In genomic region chr5:140725799-140726471, GRCh38 we compare ENCODE assay signal across 8 cellular contexts. TPM values are rescaled to one million over a fixed set of nuclear protein-coding genes. Genes with fewer than 3 reads are reported as not detected.
A peak's percentile ranks its signal among the peaks of the same experiment; 100 is the strongest.
DNase-seq lines count a peak whose midpoint lies in the region; ATAC-seq and TF ChIP-seq lines count a peak whose summit lies in the region.

No MANE protein-coding gene starts in this region.

- H3K27me3 Mint-ChIP-seq in activated B cell treated with CpG ODN at 0.5 μM for 24 hours = peaks cover 36% of the 10 kb centered on the region

- H3K9me3 Mint-ChIP-seq in activated B cell treated with CpG ODN at 0.5 μM for 24 hours = no peaks in the 10 kb centered on the region

- H4K8ac ChIP-seq in IMR-90 (ENCODE audit: low read depth in 2 of 2, low read length in 2 of 2) = peak overlapping the region in 1 of 2 experiments; percentile 22; a peak in 1 of 4 replicates

- no peaks in the 10 kb centered on the region for H3K36me3 Mint-ChIP-seq in activated B cell treated with CpG ODN at 0.5 μM for 24 hours (ENCODE audit: low read depth)

- H3K27ac Mint-ChIP-seq in activated B cell treated with CpG ODN at 0.5 μM for 24 hours = no peak overlapping the region

- H4K5ac ChIP-seq in IMR-90 (ENCODE audit: low read depth, low read length) = no peak overlapping the region

- H3K36me3 ChIP-seq in IMR-90 (ENCODE audit: control insufficient read depth, insufficient read depth, low read length) (no peaks in the 10 kb centered on the region), mammary epithelial cell (ENCODE audit: insufficient read depth, low read length) (no peaks in the 10 kb centered on the region)

- H2BK120ac ChIP-seq in IMR-90 (ENCODE audit: low read depth, low read length) = no peak overlapping the region

- peaks cover 8% of the 10 kb centered on the region for H3K4me1 Mint-ChIP-seq in activated B cell treated with CpG ODN at 0.5 μM for 24 hours

- H3K4me2 ChIP-seq in IMR-90 (ENCODE audit: low read depth, low read length) = peak overlapping the region; percentile 33
- peak overlapping the region; percentile 60 for H3K4me2 ChIP-seq in mammary epithelial cell (ENCODE audit: insufficient read depth, low read depth, low read length)

- no peak overlapping the region for H3K27ac ChIP-seq in IMR-90 (ENCODE audit: insufficient read depth, low read length)
- no peak overlapping the region for H3K27ac ChIP-seq in mammary epithelial cell (ENCODE audit: insufficient read depth, low read depth, low read length)

- no peaks in the 10 kb centered on the region for H3K4me1 ChIP-seq in IMR-90 (ENCODE audit: control insufficient read depth, insufficient read depth, low read length)
- no peaks in the 10 kb centered on the region for H3K4me1 ChIP-seq in mammary epithelial cell (ENCODE audit: insufficient read depth, low read length)

- ATAC-seq in GM21737 (IDR thresholded peaks at IDR 0.05; ENCODE audit: unreplicated experiment) (peak; percentile 92), IMR-90 (ENCODE audit: low read depth) (peak; percentile 97), activated B cell treated with CpG ODN at 0.5 μM for 24 hours (ENCODE audit: low read depth) (peak; percentile 70)

- peak overlapping the region; percentile 88 for H2AK9ac ChIP-seq in IMR-90 (replicated peaks; ENCODE audit: low read depth, low read length, poor library complexity)

- H3K27me3 ChIP-seq in IMR-90 (ENCODE audit: control insufficient read depth, insufficient read depth, low read length) (no peaks in the 10 kb centered on the region), mammary epithelial cell (ENCODE audit: insufficient read depth, low read length) (no peaks in the 10 kb centered on the region)

- no peak overlapping the region for H4K91ac ChIP-seq in IMR-90 (ENCODE audit: insufficient read depth, low read depth, low read length)

- no peak overlapping the region for H3K23ac ChIP-seq in IMR-90 (ENCODE audit: low read depth, low read length)

- H3K56ac ChIP-seq in IMR-90 (ENCODE audit: extremely low read depth, insufficient read depth, low read length) = no peak overlapping the region

- H3K18ac ChIP-seq in IMR-90 (ENCODE audit: low read depth, low read length) = no peak overlapping the region

- H3K9me3 ChIP-seq in IMR-90 (ENCODE audit: control insufficient read depth, insufficient read depth, low read length) = no peaks in the 10 kb centered on the region
- no peaks in the 10 kb centered on the region for H3K9me3 ChIP-seq in mammary epithelial cell (replicated peaks; ENCODE audit: insufficient read depth, low read length)

- H3K9me1 ChIP-seq in IMR-90 (ENCODE audit: insufficient read depth, low read length) = no peaks in the 10 kb centered on the region

- WGBS in IMR-90 (ENCODE audit: extremely low coverage in 2 of 2, insufficient read length in 1 of 2), 2 experiments = 9% methylated on average over 7 of the region's 23 CpGs; no CpG with 5 or more reads in 1 of the 2 experiments
- WGBS in mammary epithelial cell (ENCODE audit: low coverage, missing lambda C conversion rate) = 26% methylated on average over 16 of the region's 23 CpGs

- H2BK20ac ChIP-seq in IMR-90 (ENCODE audit: low read depth, low read length) = no peak overlapping the region

- H2BK15ac ChIP-seq in IMR-90 (ENCODE audit: low read depth, low read length) = no peak overlapping the region

- H3K79me2 ChIP-seq in mammary epithelial cell (ENCODE audit: insufficient read depth, low read length) = no peaks in the 10 kb centered on the region

- intact Hi-C loops in IMR-90 (cut with micrococcal nuclease) = loop anchor here (10.0 kb wide), 1 partner anchor 481 kb away; no protein-coding TSS in a partner anchor
- intact Hi-C loops in activated B cell treated with CpG ODN at 0.5 μM for 24 hours (cut with micrococcal nuclease) = no loop called here
- intact Hi-C loops in mammary epithelial cell (cut with micrococcal nuclease) = no loop called here

- CTCF ChIA-PET in IMR-90 (lab: Yijun Ruan, JAX) = interaction anchor here (1.7 kb wide), 1 partner anchor 838 kb away, joined by 3 read pairs; no protein-coding TSS in a partner anchor
- CTCF ChIA-PET in activated B cell treated with CpG ODN at 0.5 μM for 24 hours (lab: Charles Lee) = interaction anchor here (1.1 kb wide), 1 partner anchor 379 kb away, joined by 3 read pairs; the partner anchor contains the start of gene HBEGF
- CTCF ChIA-PET in mammary epithelial cell (lab: Charles Lee; ENCODE audit: low non-redundant PET) = interaction anchor here (0.6 to 0.7 kb wide), 2 partner anchors 13 to 583 kb away, joined by 3 to 5 read pairs; no protein-coding TSS in a partner anchor

- TF ChIP-seq CTCF in IMR-90 (conservative IDR thresholded peaks at IDR 0.05; ENCODE audit: low read depth, low read length) = no peak
- TF ChIP-seq CTCF in activated B cell treated with CpG ODN at 0.5 μM for 24 hours (IDR thresholded peaks at IDR 0.05) = no peak
- no peak for TF ChIP-seq CTCF in mammary epithelial cell (conservative IDR thresholded peaks at IDR 0.05 in 1 of 2, IDR thresholded peaks at IDR 0.05 in 1 of 2; ENCODE audit: extremely low read depth in 1 of 2, insufficient read depth in 1 of 2, low read depth in 1 of 2, low read length in 2 of 2)

- H3K9ac ChIP-seq in IMR-90 (ENCODE audit: low read depth, low read length) (no peak overlapping the region), mammary epithelial cell (ENCODE audit: insufficient read depth, low read length) (no peak overlapping the region)

- TF ChIP-seq POLR2A in IMR-90 (IDR thresholded peaks at IDR 0.05; ENCODE audit: low read depth, low read length) = no peak

- no peak overlapping the region for H3K4me3 Mint-ChIP-seq in activated B cell treated with CpG ODN at 0.5 μM for 24 hours

- H2AK5ac ChIP-seq in IMR-90 (ENCODE audit: low read depth, low read length) = no peak overlapping the region

- peak overlapping the region; percentile 96 for H2AFZ ChIP-seq in IMR-90 (replicated peaks; ENCODE audit: low read length, poor library complexity)
- peak overlapping the region; percentile 80 for H2AFZ ChIP-seq in mammary epithelial cell (ENCODE audit: low read depth, low read length)

- H3K14ac ChIP-seq in IMR-90 (replicated peaks; ENCODE audit: low read depth, low read length) = no peak overlapping the region; the same call in 1 of the 2 replicates

- in situ Hi-C loops in IMR-90 (cut with MboI; ENCODE audit: low sequenced_read_pairs) = no loop called here
- in situ Hi-C loops in mammary epithelial cell (cut with MboI; ENCODE audit: low sequenced_read_pairs in 2 of 2) = loop anchor here in 1 of 2 donors (10.0 kb wide), 1 partner anchor 161 kb away; the partner anchor contains the start of genes APBB3 and SLC35A4

- dilution Hi-C loops in IMR-90 (cut with HindIII; ENCODE audit: low sequenced_read_pairs, unreplicated experiment) (no loop called here), mammary epithelial cell (cut with HindIII; ENCODE audit: low sequenced_read_pairs) (no loop called here)

- H4K20me1 ChIP-seq in IMR-90 (ENCODE audit: insufficient read depth, low read length) (no peaks in the 10 kb centered on the region), mammary epithelial cell (ENCODE audit: insufficient read depth, low read length) (no peaks in the 10 kb centered on the region)

- DNase-seq in EL = peak; percentile 98
- peak; percentile 94 for DNase-seq in IMR-90
- DNase-seq in activated B cell treated with CpG ODN at 0.5 μM for 24 hours = no peak
- peak; percentile 97 for DNase-seq in mammary epithelial cell
- DNase-seq in kidney tubule cell (ENCODE audit: low spot score) = peak; percentile 98
- DNase-seq in stimulated activated CD4-positive, alpha-beta T cell treated with anti-CD3 and anti-CD28 coated beads, TNF-alpha, amount 100 ng/mL, for 48 hours (ENCODE audit: low read depth in 3 of 3) = peak; percentile 63 to 72 (median 63)
- no peak for DNase-seq in hippocampal formation (lab: John Stamatoyannopoulos, UW)

- H3K79me1 ChIP-seq in IMR-90 (ENCODE audit: low read depth in 1 of 2, low read length in 2 of 2) = no peaks in the 10 kb centered on the region

- H3K4me3 ChIP-seq in IMR-90 (ENCODE audit: insufficient read depth, low read depth, low read length) (peak overlapping the region; percentile 38), mammary epithelial cell (replicated peaks in 1 of 3; ENCODE audit: insufficient read depth in 1 of 3, low read depth in 2 of 3, low read length in 3 of 3) (peak overlapping the region; percentile 22 to 50 (median 46))

- BruUV-seq in IMR-90 (replicated peaks; lab: Mats Ljungman, UMichigan) = no TSS peak
- no TSS peak for BruUV-seq in mammary epithelial cell (replicated peaks; lab: Mats Ljungman, UMichigan)

- no peak overlapping the region for H3K4ac ChIP-seq in IMR-90 (ENCODE audit: low read depth, low read length)

- TF ChIP-seq RAD21 in IMR-90 (IDR thresholded peaks at IDR 0.05; ENCODE audit: low read length) = no peak

- H2BK5ac ChIP-seq in IMR-90 (ENCODE audit: low read depth, low read length, poor library complexity, severe bottlenecking) = no peak overlapping the region

- POLR2A ChIA-PET in IMR-90 (lab: Charles Lee; ENCODE audit: unreplicated experiment) = no interaction called here
- POLR2A ChIA-PET in activated B cell treated with CpG ODN at 0.5 μM for 24 hours (lab: Charles Lee) = no interaction called here

RNA-seq across cellular contexts. Expression of gene ZMAT2, which starts 25.7 kb away (rescaled TPM):
- total RNA-seq in IMR-90 (2012; rRNA removed) (16.3 and 44.7 TPM in 2 replicates), activated B cell treated with CpG ODN at 0.5 μM for 24 hours (67.8 and 70.2 TPM in 2 replicates), mammary epithelial cell (10 to 100 TPM; 25.8 to 44.5 TPM)
- polyA plus RNA-seq in IMR-90 (2012; rRNA removed) (32.2 and 41.2 TPM in 2 replicates), mammary epithelial cell (32.1 TPM)
- polyA plus RNA-seq in IMR-90 (2012; cell fraction: cytosol; rRNA removed) = 9.6 and 18.6 TPM in 2 replicates
- polyA plus RNA-seq in IMR-90 (2012; cell fraction: nucleus; rRNA removed; ENCODE audit: low replicate concordance) = 3.6 and 25.4 TPM in 2 replicates
- 34.1 TPM for polyA minus RNA-seq in mammary epithelial cell

RNA-seq across cellular contexts. Expression of gene HARS2, which starts 34.7 kb away (rescaled TPM):
- 30.1 and 36.9 TPM in 2 replicates for total RNA-seq in IMR-90 (2012; rRNA removed)
- 26.5 and 33.0 TPM in 2 replicates for polyA plus RNA-seq in IMR-90 (2012; rRNA removed)
- polyA plus RNA-seq in IMR-90 (2012; cell fraction: cytosol; rRNA removed) = 10.4 and 14.4 TPM in 2 replicates
- polyA plus RNA-seq in IMR-90 (2012; cell fraction: nucleus; rRNA removed; ENCODE audit: low replicate concordance) = 23.6 and 63.1 TPM in 2 replicates
- total RNA-seq in activated B cell treated with CpG ODN at 0.5 μM for 24 hours = 45.7 and 48.5 TPM in 2 replicates
- 10 to 100 TPM; 24.8 to 30.4 TPM for total RNA-seq in mammary epithelial cell
- 25.2 TPM for polyA plus RNA-seq in mammary epithelial cell
- polyA minus RNA-seq in mammary epithelial cell = 13.3 TPM

RNA-seq across cellular contexts. Expression of gene HARS1, which starts 34.8 kb away (rescaled TPM):
- 134 and 141 TPM in 2 replicates for total RNA-seq in IMR-90 (2012; rRNA removed)
- polyA plus RNA-seq in IMR-90 (2012; rRNA removed) = 89.3 and 97.6 TPM in 2 replicates
- 40.7 and 64.9 TPM in 2 replicates for polyA plus RNA-seq in IMR-90 (2012; cell fraction: cytosol; rRNA removed)
- polyA plus RNA-seq in IMR-90 (2012; cell fraction: nucleus; rRNA removed; ENCODE audit: low replicate concordance) = 52.0 and 145 TPM in 2 replicates
- total RNA-seq in activated B cell treated with CpG ODN at 0.5 μM for 24 hours = 78.2 and 84.0 TPM in 2 replicates
- 100 to 1,000 TPM in 1 of 2 donors, 10 to 100 TPM in 1; 60.3 to 104 TPM for total RNA-seq in mammary epithelial cell
- polyA plus RNA-seq in mammary epithelial cell = 103 TPM
- 117 TPM for polyA minus RNA-seq in mammary epithelial cell

RNA-seq across cellular contexts. Expression of gene DND1, which starts 52.6 kb away (rescaled TPM):
- total RNA-seq in IMR-90 (2012; rRNA removed) (under 0.01 TPM in 2 replicates), activated B cell treated with CpG ODN at 0.5 μM for 24 hours (2.6 and 3.4 TPM in 2 replicates), mammary epithelial cell (1 to 10 TPM in 1 of 2 donors, under 1 TPM in 1; 0.67 to 1.1 TPM)
- polyA plus RNA-seq in IMR-90 (2012; rRNA removed) (0.63 and 0.67 TPM in 2 replicates), mammary epithelial cell (0.44 TPM)
- polyA plus RNA-seq in IMR-90 (2012; cell fraction: cytosol; rRNA removed) = 0.08 and 0.40 TPM in 2 replicates
- 3.8 and 12.4 TPM in 2 replicates for polyA plus RNA-seq in IMR-90 (2012; cell fraction: nucleus; rRNA removed; ENCODE audit: low replicate concordance)
- not detected for polyA minus RNA-seq in mammary epithelial cell

Comparison
In these comparisons a context has a peak if more than half of its experiments do, and no peak if none do; other contexts are left out.
1. DNase-seq: peak in EL (single experiment), IMR-90 (single experiment), mammary epithelial cell (single experiment), kidney tubule cell (single experiment) and stimulated activated CD4-positive, alpha-beta T cell treated with anti-CD3 and anti-CD28 coated beads, TNF-alpha, amount 100 ng/mL, for 48 hours (3 of 3); none in activated B cell treated with CpG ODN at 0.5 μM for 24 hours (single experiment) and hippocampal formation (0 of 2).
2. Peak in every context shown above with its lines, with median percentiles within 50 percentile points of each other: ATAC-seq.